10 cellular contexts compared by ENCODE assay signal in the genomic region with DNA sequence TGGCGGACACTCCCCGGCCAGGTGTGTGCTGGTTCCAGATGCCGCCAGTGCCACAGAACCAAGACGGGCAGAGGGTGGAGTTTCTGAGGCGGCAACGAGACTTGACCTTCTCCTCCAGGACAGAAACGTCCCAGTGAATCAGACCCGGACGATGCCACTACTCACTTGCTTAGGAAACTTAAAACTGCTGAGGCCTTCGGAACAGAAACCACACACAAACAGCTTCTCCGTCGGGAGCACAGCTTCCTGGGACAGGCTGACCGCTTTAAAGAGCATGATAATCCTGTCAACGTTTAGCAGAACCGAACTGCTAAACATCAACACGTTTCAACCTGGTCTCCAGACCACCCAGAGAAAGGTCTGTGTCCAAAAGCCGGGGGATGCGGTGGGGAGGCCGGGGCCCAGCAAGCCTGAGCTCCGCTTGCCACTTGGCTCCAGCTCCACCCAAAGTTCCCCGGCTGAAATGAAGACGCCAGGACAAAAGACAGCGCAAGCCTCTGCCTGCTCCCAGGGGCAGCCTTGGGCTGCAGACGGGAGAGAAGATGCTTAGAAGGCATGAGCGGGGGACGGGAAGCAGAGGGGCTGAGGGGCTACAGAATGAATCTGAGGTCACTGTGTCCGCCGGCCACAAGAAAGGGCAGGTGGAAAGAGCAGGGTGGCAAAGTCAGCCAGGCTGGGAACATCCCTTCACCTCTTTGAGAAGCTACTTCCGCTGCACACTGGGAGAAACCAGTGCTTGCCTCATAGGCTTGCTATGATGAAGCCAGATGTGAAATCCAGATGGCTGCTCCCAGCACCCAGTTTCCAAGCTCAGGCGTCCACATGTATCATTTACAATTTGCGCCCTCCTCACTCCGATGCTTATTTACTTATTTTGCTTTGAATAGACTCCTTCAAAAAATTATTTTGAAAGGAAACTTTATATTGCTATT.
DNase-seq lines count a peak whose midpoint lies in the region; ATAC-seq and TF ChIP-seq lines count a peak whose summit lies in the region.
"Had no signal": no experiment of that assay in that cellular context is flagged by ENCODE, and none has a peak within 500 bp of the region (broad histone marks: within the 10 kb centered on the region; RNA-seq: fewer than 3 reads in every experiment).

No MANE protein-coding gene starts in this region.

- ATAC-seq in foreskin keratinocyte (peak; percentile 36), HG03175 (IDR thresholded peaks at IDR 0.05; ENCODE audit: unreplicated experiment) (no peak)
- ATAC-seq in CD8-positive, alpha-beta T cell: no peak

- H3K36me3 ChIP-seq in BJ (ENCODE audit: control insufficient read depth, insufficient read depth, low read length) (peaks cover 6% of the 10 kb centered on the region), SJSA1 (no peaks in the 10 kb centered on the region)
- H3K36me3 ChIP-seq in CD8-positive, alpha-beta T cell (ENCODE audit: insufficient read depth, low read length): no peaks in the 10 kb centered on the region

- peak overlapping the region; percentile 36 for H3K27ac ChIP-seq in SJSA1
- no peak overlapping the region for H3K27ac ChIP-seq in foreskin keratinocyte
- no peak overlapping the region for H3K27ac ChIP-seq in CD8-positive, alpha-beta T cell (ENCODE audit: low read depth, low read length)

- H3K4me3 Mint-ChIP-seq in progenitor cell of endocrine pancreas (ENCODE audit: low read depth): no peak overlapping the region
- no peak overlapping the region for H3K4me3 Mint-ChIP-seq in CD8-positive, alpha-beta T cell

- no peaks in the 10 kb centered on the region for H3K27me3 Mint-ChIP-seq in progenitor cell of endocrine pancreas
- H3K27me3 Mint-ChIP-seq in CD8-positive, alpha-beta T cell (ENCODE audit: low read depth): peaks cover 21% of the 10 kb centered on the region

- H3K27ac Mint-ChIP-seq in progenitor cell of endocrine pancreas: peak overlapping the region; percentile 33
- H3K27ac Mint-ChIP-seq in CD8-positive, alpha-beta T cell: no peak overlapping the region

- no peaks in the 10 kb centered on the region for H3K9me3 ChIP-seq in SJSA1 (replicated peaks)
- H3K9me3 ChIP-seq in CD8-positive, alpha-beta T cell (ENCODE audit: low read length): no peaks in the 10 kb centered on the region

- CTCF ChIA-PET in BJ (lab: Yijun Ruan, JAX): interaction anchor here (0.7 to 2.1 kb wide), 7 partner anchors 11 to 137 kb away, joined by 3 to 7 read pairs (median 4); no protein-coding TSS in a partner anchor
- CTCF ChIA-PET in CD8-positive, alpha-beta T cell (lab: Charles Lee): no interaction called here

- peaks cover 5% of the 10 kb centered on the region for H3K4me1 Mint-ChIP-seq in progenitor cell of endocrine pancreas (ENCODE audit: low read depth)
- peaks cover 8% of the 10 kb centered on the region for H3K4me1 Mint-ChIP-seq in CD8-positive, alpha-beta T cell (ENCODE audit: low read depth)

- DNase-seq in BJ (ENCODE audit: low read depth): no peak
- peak; percentile 48 to 56 for DNase-seq in SJSA1 (ENCODE audit: low read depth in 1 of 2, low spot score in 2 of 2)
- DNase-seq in foreskin keratinocyte: peak in 1 of 2 donors; percentile 51
- no peak for DNase-seq in progenitor cell of endocrine pancreas (ENCODE audit: low spot score, unreplicated experiment)
- no peak for DNase-seq in CD8-positive, alpha-beta T cell
- no peak for DNase-seq in iPS-NIHi11 (ENCODE audit: low spot score)
- DNase-seq in SW480 (ENCODE audit: low spot score): no peak
- DNase-seq: activated gamma-delta T cell, COR-L47 had no signal

- H3K4me1 ChIP-seq in SJSA1 (replicated peaks) (peaks cover 30% of the 10 kb centered on the region), foreskin keratinocyte (peaks cover 8% of the 10 kb centered on the region)
- no peaks in the 10 kb centered on the region for H3K4me1 ChIP-seq in CD8-positive, alpha-beta T cell (ENCODE audit: insufficient read depth, low read length)

- H3K4me3 ChIP-seq in BJ (ENCODE audit: low read depth, low read length) (peak overlapping the region; percentile 21), SJSA1 (peak overlapping the region; percentile 4; the same call in 1 of the 2 replicates)
- no peak overlapping the region for H3K4me3 ChIP-seq in CD8-positive, alpha-beta T cell (ENCODE audit: low read depth, low read length)

- intact Hi-C loops in CD8-positive, alpha-beta T cell (cut with DNase I, micrococcal nuclease): no loop called here

- H3K36me3 Mint-ChIP-seq in progenitor cell of endocrine pancreas (ENCODE audit: insufficient read depth): no peaks in the 10 kb centered on the region
- H3K36me3 Mint-ChIP-seq in CD8-positive, alpha-beta T cell: no peaks in the 10 kb centered on the region

- POLR2A ChIA-PET in BJ (lab: Charles Lee): interaction anchor here (0.6 kb wide), 2 partner anchors 50 to 74 kb away, joined by 3 to 5 read pairs; no protein-coding TSS in a partner anchor
- POLR2A ChIA-PET in CD8-positive, alpha-beta T cell (lab: Charles Lee): no interaction called here

- no peaks in the 10 kb centered on the region for H3K27me3 ChIP-seq in BJ (ENCODE audit: control insufficient read depth, insufficient read depth, low read length)
- no peaks in the 10 kb centered on the region; the same call in 1 of the 2 replicates for H3K27me3 ChIP-seq in SJSA1 (replicated peaks)
- H3K27me3 ChIP-seq in foreskin keratinocyte: no peaks in the 10 kb centered on the region
- H3K27me3 ChIP-seq in CD8-positive, alpha-beta T cell (ENCODE audit: insufficient read depth, low read length): no peaks in the 10 kb centered on the region

- no peak for TF ChIP-seq CTCF in BJ (IDR thresholded peaks at IDR 0.05; ENCODE audit: insufficient read depth, low read depth, low read length)
- peak; percentile 4 for TF ChIP-seq CTCF in foreskin keratinocyte (conservative IDR thresholded peaks at IDR 0.05)
- TF ChIP-seq CTCF in progenitor cell of endocrine pancreas (IDR thresholded peaks at IDR 0.05; ENCODE audit: unreplicated experiment): no peak
- TF ChIP-seq CTCF in CD8-positive, alpha-beta T cell (IDR thresholded peaks at IDR 0.05): no peak

- H3K9me3 Mint-ChIP-seq in progenitor cell of endocrine pancreas (ENCODE audit: low read depth): no peaks in the 10 kb centered on the region
- H3K9me3 Mint-ChIP-seq in CD8-positive, alpha-beta T cell: no peaks in the 10 kb centered on the region

Comparison
In these comparisons a context has a peak if more than half of its experiments do, and no peak if none do; other contexts are left out.
1. DNase-seq: peak in SJSA1 (2 of 2); none in BJ (single experiment), progenitor cell of endocrine pancreas (single experiment), CD8-positive, alpha-beta T cell (0 of 7), iPS-NIHi11 (single experiment) and SW480 (single experiment).